In the genomic region with DNA sequence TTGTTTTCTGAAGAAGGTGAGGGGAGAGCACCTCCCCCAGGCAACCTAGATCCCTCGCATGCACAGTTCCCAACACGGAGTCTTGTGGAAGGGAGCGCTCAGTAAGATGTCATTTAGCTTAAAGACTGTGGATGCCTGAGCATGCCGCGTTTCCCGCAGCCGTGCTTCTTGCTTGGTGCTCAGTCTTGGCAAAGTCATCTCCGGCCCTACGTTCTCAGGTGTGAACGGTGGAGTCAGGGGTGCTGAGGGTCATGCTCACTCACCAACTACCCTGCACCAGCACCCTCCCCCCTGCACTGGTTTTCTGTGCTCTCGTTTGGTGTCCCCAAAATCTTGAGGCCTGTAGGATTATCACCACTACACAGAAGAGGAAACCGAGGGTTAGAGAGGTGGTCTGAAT, we compare ENCODE assay signal across 24 cellular contexts.
DNase-seq lines count a peak whose midpoint lies in the region; ATAC-seq and TF ChIP-seq lines count a peak whose summit lies in the region.
"Had no signal": no experiment of that assay in that cellular context is flagged by ENCODE, and none has a peak within 500 bp of the region (broad histone marks: within the 10 kb centered on the region; RNA-seq: fewer than 3 reads in every experiment).

No MANE protein-coding gene starts in this region.

- no peak for TF ChIP-seq CTCF in brain (conservative IDR thresholded peaks at IDR 0.05)
- TF ChIP-seq CTCF in thoracic aorta (IDR thresholded peaks at IDR 0.05) = no peak

- WGBS in mesenchymal stem cell = 94% methylated on average over 11 of the region's 12 CpGs

- no peaks in the 10 kb centered on the region for H3K79me1 ChIP-seq in mesenchymal stem cell (replicated peaks; ENCODE audit: low read length, poor library complexity, severe bottlenecking)

- no peak overlapping the region for H3K4me3 ChIP-seq in mesenchymal stem cell (ENCODE audit: insufficient read depth in 1 of 2, low read depth in 1 of 2, low read length in 2 of 2)
- H3K4me3 ChIP-seq in thoracic aorta = no peak overlapping the region
- H3K4me3 ChIP-seq: colonic mucosa, gastroesophageal sphincter, GM23248, K562, MG63, ovary had no signal

- no peak overlapping the region for H2BK12ac ChIP-seq in mesenchymal stem cell (ENCODE audit: low read length in 2 of 2)

- H3K36me3 ChIP-seq in mesenchymal stem cell (ENCODE audit: control insufficient read depth in 1 of 2, insufficient read depth in 2 of 2, low read depth in 1 of 2, low read length in 2 of 2) = no peaks in the 10 kb centered on the region
- H3K36me3 ChIP-seq in thoracic aorta = no peaks in the 10 kb centered on the region
- H3K36me3 ChIP-seq: brain microvascular endothelial cell, colonic mucosa, gastroesophageal sphincter, MG63, ovary had no signal

- ATAC-seq in activated naive CD8-positive, alpha-beta T cell treated with anti-CD3 and anti-CD28 coated beads, Interleukin-2, amount 10 ng/mL, durations not matched to agents 7 days and 5 days (ENCODE audit: low read depth) = no peak
- no peak for ATAC-seq in activated naive CD8-positive, alpha-beta T cell treated with anti-CD3 and anti-CD28 coated beads, Interleukin-2, amount 50 U/mL, for 24 hours
- no peak for ATAC-seq in thoracic aorta (ENCODE audit: insufficient number of reproducible peaks, low FRiP score, low read depth)
- ATAC-seq in HG02884 (IDR thresholded peaks at IDR 0.05; ENCODE audit: unreplicated experiment) = no peak

- no peak overlapping the region for H3K18ac ChIP-seq in mesenchymal stem cell (ENCODE audit: low read depth in 1 of 2, low read length in 2 of 2)

- H2BK5ac ChIP-seq in mesenchymal stem cell (ENCODE audit: low read depth, low read length, poor library complexity, severe bottlenecking) = no peak overlapping the region

- H2AK5ac ChIP-seq in mesenchymal stem cell (ENCODE audit: low read length, severe bottlenecking) = no peak overlapping the region

- no peak overlapping the region for H2AFZ ChIP-seq in mesenchymal stem cell (ENCODE audit: low read depth, low read length)
- H2AFZ ChIP-seq: GM23248 had no signal

- no peak overlapping the region for H3K14ac ChIP-seq in mesenchymal stem cell (ENCODE audit: low read length in 2 of 2)

- H3K4ac ChIP-seq in mesenchymal stem cell (ENCODE audit: low read depth in 1 of 2, low read length in 2 of 2) = no peak overlapping the region

- H3K9ac ChIP-seq in mesenchymal stem cell (ENCODE audit: low read length) = no peak overlapping the region
- H3K9ac ChIP-seq: GM23248 had no signal

- no peak overlapping the region for H2BK15ac ChIP-seq in mesenchymal stem cell (ENCODE audit: low read depth, poor library complexity, severe bottlenecking)

- H3K27ac Mint-ChIP-seq in activated naive CD8-positive, alpha-beta T cell treated with anti-CD3 and anti-CD28 coated beads, Interleukin-2, amount 10 ng/mL, durations not matched to agents 7 days and 5 days = peak overlapping the region; percentile 91
- H3K27ac Mint-ChIP-seq in activated naive CD8-positive, alpha-beta T cell treated with anti-CD3 and anti-CD28 coated beads, Interleukin-2, amount 50 U/mL, for 24 hours = no peak overlapping the region
- H3K27ac Mint-ChIP-seq in brain = peak overlapping the region in 3 of 5 experiments; percentile 33 to 87 (median 77)
- H3K27ac Mint-ChIP-seq: activated naive CD8-positive, alpha-beta T cell treated with anti-CD3 and anti-CD28 coated beads for 36 hours; activated T-helper 2 cell treated with anti-CD3 and anti-CD28 coated beads, Interferon-gamma antibody, Interleukin-2, Interleukin-4, amounts not matched to agents 10 μg/mL and 5 μg/mL and 100 μg/mL, durations not matched to agents 14 hours and 24 hours and 36 hours; B cell had no signal

- H3K27ac ChIP-seq in mesenchymal stem cell (ENCODE audit: low read length, poor library complexity, severe bottlenecking) (no peak overlapping the region), thoracic aorta (peak overlapping the region; percentile 87 to 89)
- H3K27ac ChIP-seq: brain microvascular endothelial cell, colonic mucosa, GM23248, ovary had no signal

- H3K36me3 Mint-ChIP-seq in activated naive CD8-positive, alpha-beta T cell treated with anti-CD3 and anti-CD28 coated beads, Interleukin-2, amount 10 ng/mL, durations not matched to agents 7 days and 5 days = no peaks in the 10 kb centered on the region
- H3K36me3 Mint-ChIP-seq in activated naive CD8-positive, alpha-beta T cell treated with anti-CD3 and anti-CD28 coated beads, Interleukin-2, amount 50 U/mL, for 24 hours (ENCODE audit: low read depth) = no peaks in the 10 kb centered on the region
- H3K36me3 Mint-ChIP-seq in brain = no peaks in the 10 kb centered on the region
- H3K36me3 Mint-ChIP-seq: activated naive CD8-positive, alpha-beta T cell treated with anti-CD3 and anti-CD28 coated beads for 36 hours had no signal

- no peak overlapping the region for H3K4me3 Mint-ChIP-seq in activated naive CD8-positive, alpha-beta T cell treated with anti-CD3 and anti-CD28 coated beads, Interleukin-2, amount 10 ng/mL, durations not matched to agents 7 days and 5 days
- H3K4me3 Mint-ChIP-seq in activated naive CD8-positive, alpha-beta T cell treated with anti-CD3 and anti-CD28 coated beads, Interleukin-2, amount 50 U/mL, for 24 hours = no peak overlapping the region
- no peak overlapping the region for H3K4me3 Mint-ChIP-seq in brain
- H3K4me3 Mint-ChIP-seq: activated naive CD8-positive, alpha-beta T cell treated with anti-CD3 and anti-CD28 coated beads for 36 hours; B cell had no signal

- H3K4me2 ChIP-seq in mesenchymal stem cell (ENCODE audit: low read length, poor library complexity, severe bottlenecking) = no peak overlapping the region

- H3K27me3 Mint-ChIP-seq in activated naive CD8-positive, alpha-beta T cell treated with anti-CD3 and anti-CD28 coated beads, Interleukin-2, amount 10 ng/mL, durations not matched to agents 7 days and 5 days = no peaks in the 10 kb centered on the region
- H3K27me3 Mint-ChIP-seq in activated naive CD8-positive, alpha-beta T cell treated with anti-CD3 and anti-CD28 coated beads, Interleukin-2, amount 50 U/mL, for 24 hours = no peaks in the 10 kb centered on the region
- peaks cover under 1% of the 10 kb centered on the region for H3K27me3 Mint-ChIP-seq in brain
- H3K27me3 Mint-ChIP-seq: activated naive CD8-positive, alpha-beta T cell treated with anti-CD3 and anti-CD28 coated beads for 36 hours; stimulated activated naive CD8-positive, alpha-beta T cell treated with anti-CD3 and anti-CD28 coated beads, Interleukin-15, amount 100 ng/mL, for 72 hours had no signal

- no peak overlapping the region for H2BK120ac ChIP-seq in mesenchymal stem cell (ENCODE audit: low read depth, low read length)

- H3K4me1 ChIP-seq in mesenchymal stem cell (ENCODE audit: control insufficient read depth, insufficient read depth, low read depth, low read length) (peaks cover 2% of the 10 kb centered on the region), thoracic aorta (ENCODE audit: control insufficient read depth in 1 of 2, low read depth in 2 of 2) (peaks cover 11 to 36% of the 10 kb centered on the region in 2 donors)

- no peak overlapping the region for H3K23ac ChIP-seq in mesenchymal stem cell (ENCODE audit: low read length in 2 of 2)

- peak overlapping the region; percentile 59 for H4K8ac ChIP-seq in mesenchymal stem cell (ENCODE audit: low read length)

- no peak overlapping the region for H4K91ac ChIP-seq in mesenchymal stem cell (ENCODE audit: low read length)

- H3K9me3 ChIP-seq in mesenchymal stem cell (ENCODE audit: control insufficient read depth, low read length) (no peaks in the 10 kb centered on the region), thoracic aorta (no peaks in the 10 kb centered on the region)
- H3K9me3 ChIP-seq: colonic mucosa, gastroesophageal sphincter, MG63, ovary had no signal

- peaks cover 48% of the 10 kb centered on the region for H3K4me1 Mint-ChIP-seq in activated naive CD8-positive, alpha-beta T cell treated with anti-CD3 and anti-CD28 coated beads, Interleukin-2, amount 10 ng/mL, durations not matched to agents 7 days and 5 days
- H3K4me1 Mint-ChIP-seq in activated naive CD8-positive, alpha-beta T cell treated with anti-CD3 and anti-CD28 coated beads, Interleukin-2, amount 50 U/mL, for 24 hours = peaks cover 38% of the 10 kb centered on the region
- peaks cover 55% of the 10 kb centered on the region for H3K4me1 Mint-ChIP-seq in brain

- no peaks in the 10 kb centered on the region for H3K9me3 Mint-ChIP-seq in activated naive CD8-positive, alpha-beta T cell treated with anti-CD3 and anti-CD28 coated beads, Interleukin-2, amount 10 ng/mL, durations not matched to agents 7 days and 5 days
- no peaks in the 10 kb centered on the region for H3K9me3 Mint-ChIP-seq in activated naive CD8-positive, alpha-beta T cell treated with anti-CD3 and anti-CD28 coated beads, Interleukin-2, amount 50 U/mL, for 24 hours
- H3K9me3 Mint-ChIP-seq in brain = peaks cover 0 to 13% (median 0%) of the 10 kb centered on the region in 5 experiments
- H3K9me3 Mint-ChIP-seq: activated naive CD8-positive, alpha-beta T cell treated with anti-CD3 and anti-CD28 coated beads for 36 hours; activated T-helper 2 cell treated with anti-CD3 and anti-CD28 coated beads, Interferon-gamma antibody, Interleukin-2, Interleukin-4, amounts not matched to agents 10 μg/mL and 5 μg/mL and 100 μg/mL, durations not matched to agents 14 hours and 24 hours and 36 hours; stimulated activated naive CD8-positive, alpha-beta T cell treated with anti-CD3 and anti-CD28 coated beads, Interleukin-15, amount 100 ng/mL, for 72 hours had no signal

- H3K27me3 ChIP-seq in mesenchymal stem cell (ENCODE audit: control insufficient read depth in 1 of 2, insufficient read depth in 1 of 2, low read length in 2 of 2) (peaks cover 9 to 29% of the 10 kb centered on the region in 2 experiments), thoracic aorta (replicated peaks; ENCODE audit: insufficient read depth) (no peaks in the 10 kb centered on the region)
- H3K27me3 ChIP-seq: brain microvascular endothelial cell, colonic mucosa, gastroesophageal sphincter, MG63, ovary had no signal

- DNase-seq in activated naive CD8-positive, alpha-beta T cell treated with anti-CD3 and anti-CD28 coated beads, Interleukin-2, amount 10 ng/mL, durations not matched to agents 7 days and 5 days = no peak
- DNase-seq in activated naive CD8-positive, alpha-beta T cell treated with anti-CD3 and anti-CD28 coated beads, Interleukin-2, amount 50 U/mL, for 24 hours = no peak
- no peak for DNase-seq in mesenchymal stem cell
- DNase-seq in thoracic aorta (ENCODE audit: low spot score) = no peak
- no peak for DNase-seq in NCI-H2227 treated with DMSO at 0.1 percent for 48 hours (lab: John Stamatoyannopoulos, UW)
- no peak for DNase-seq in AG20443 (ENCODE audit: low spot score)
- DNase-seq: activated naive CD8-positive, alpha-beta T cell treated with anti-CD3 and anti-CD28 coated beads for 36 hours; colonic mucosa; DMS79 treated with DMSO at 0.1 percent for 48 hours; GM23248; MG63; NCI-H1417 treated with DMSO at 0.1 percent for 48 hours; NCI-H446 treated with DMSO at 0.1 percent for 48 hours; OCI-M1; ovary; stimulated activated CD4-positive, alpha-beta T cell treated with anti-CD3 and anti-CD28 coated beads, Interleukin-12 subunit alpha, Interleukin-12 subunit beta, amount 100 ng/mL, for 4 hours; stimulated activated naive CD8-positive, alpha-beta T cell treated with anti-CD3 and anti-CD28 coated beads, Interleukin-15, amount 100 ng/mL, for 72 hours had no signal

- POLR2A ChIA-PET in activated naive CD8-positive, alpha-beta T cell treated with anti-CD3 and anti-CD28 coated beads, Interleukin-2, amount 10 ng/mL, durations not matched to agents 7 days and 5 days (lab: Charles Lee) = interaction anchor here (0.6 to 1.6 kb wide), 3 partner anchors 79 to 143 kb away, joined by 3 to 5 read pairs (median 3); no protein-coding TSS in a partner anchor
